ENCODE assay signal across 1 cellular context in genomic region chr1:203672354-203672753, GRCh38.
TF ChIP-seq lines count a peak whose summit lies in the region.

No MANE protein-coding gene starts in this region.

TF ChIP-seq in GM23338, 12 proteins besides CTCF, POLR2A, EP300 and RAD21 (continued from another document):
- TF ChIP-seq ZNF462 (CRISPR knock-in tag; IDR thresholded peaks at IDR 0.05): no peak
- TF ChIP-seq EZH2phosphoT487 (IDR thresholded peaks at IDR 0.05; ENCODE audit: unreplicated experiment): no peak
- no peak for TF ChIP-seq ETS1 (IDR thresholded peaks at IDR 0.05)
- no peak for TF ChIP-seq STAT1 (IDR thresholded peaks at IDR 0.05; ENCODE audit: unreplicated experiment)
- no peak for TF ChIP-seq ZNF114 (CRISPR knock-in tag; IDR thresholded peaks at IDR 0.05)
